22 cellular contexts compared by ENCODE assay signal in genomic region chr6:139894271-139894670, GRCh38.
DNase-seq lines count a peak whose midpoint lies in the region; ATAC-seq, FAIRE-seq and TF ChIP-seq lines count a peak whose summit lies in the region.
"Had no signal": no experiment of that assay in that cellular context is flagged by ENCODE, and none has a peak within 500 bp of the region (broad histone marks: within the 10 kb centered on the region; RNA-seq: fewer than 3 reads in every experiment).

No MANE protein-coding gene starts in this region.

- H3K4me1 Mint-ChIP-seq in WTC11 (peaks cover 22% of the 10 kb centered on the region), endodermal cell (peaks cover 16% of the 10 kb centered on the region)
- H3K4me1 Mint-ChIP-seq: B cell; CD4-positive, alpha-beta memory T cell had no signal

- DNase-seq in WTC11 (ENCODE audit: low spot score) = no peak
- peak; percentile 47 for DNase-seq in endodermal cell
- DNase-seq in kidney = peak; percentile 78
- DNase-seq in sciatic nerve (ENCODE audit: low spot score) = no peak
- no peak for DNase-seq in CD1c-positive myeloid dendritic cell (ENCODE audit: extremely low spot score)
- no peak for DNase-seq in GM19238 (ENCODE audit: insufficient read length, low spot score)
- DNase-seq: C1 segment of cervical spinal cord; CD4-positive, alpha-beta memory T cell; COR-L47; DMS153; DMS79 treated with DMSO at 0.1 percent for 48 hours; EL; GOT3; HCEC 1CT; HFFc6 had no signal

- intact Hi-C loops in kidney (cut with DNase I) = no loop called here
- intact Hi-C loops in sciatic nerve (cut with DNase I) = no loop called here

- H3K9me3 ChIP-seq in endodermal cell (ENCODE audit: control insufficient read depth, low read length) = peaks cover 16% of the 10 kb centered on the region
- H3K9me3 ChIP-seq in kidney (ENCODE audit: control insufficient read depth in 1 of 2, low read length in 2 of 2) = no peaks in the 10 kb centered on the region

- H3K4me3 Mint-ChIP-seq in WTC11 = no peak overlapping the region
- no peak overlapping the region for H3K4me3 Mint-ChIP-seq in endodermal cell
- H3K4me3 Mint-ChIP-seq: B cell; CD4-positive, alpha-beta memory T cell; HFFc6 had no signal

- H3K27me3 ChIP-seq in endodermal cell (ENCODE audit: control insufficient read depth, insufficient read depth, low read length, poor library complexity, severe bottlenecking) = no peaks in the 10 kb centered on the region

- CTCF ChIA-PET in WTC11 (lab: Charles Lee) = no interaction called here

- FAIRE-seq in kidney (lab: Jason Lieb, UNC) = no peak
- FAIRE-seq: A204.1, D721Med, GM12891, HepG2, HTR-8/SVneo had no signal

- peak; percentile 58 for ATAC-seq in WTC11
- ATAC-seq in sciatic nerve = peak; percentile 48
- no peak for ATAC-seq in HG02763 (IDR thresholded peaks at IDR 0.05; ENCODE audit: unreplicated experiment)
- ATAC-seq: HepG2 had no signal

- no peak for TF ChIP-seq CTCF in WTC11 (IDR thresholded peaks at IDR 0.05)
- TF ChIP-seq CTCF in endodermal cell (conservative IDR thresholded peaks at IDR 0.05) = no peak
- no peak for TF ChIP-seq CTCF in kidney (IDR thresholded peaks at IDR 0.05; ENCODE audit: borderline replicate concordance, extremely low read depth, insufficient read depth)

- H3K27me3 Mint-ChIP-seq in WTC11 (ENCODE audit: low read depth) = no peaks in the 10 kb centered on the region
- no peaks in the 10 kb centered on the region for H3K27me3 Mint-ChIP-seq in endodermal cell (ENCODE audit: insufficient read depth)

- 93 to 95% methylated on average over 8 of the region's 8 CpGs for WGBS in endodermal cell (ENCODE audit: insufficient coverage in 1 of 2, insufficient read length in 1 of 2), 2 experiments

- H3K4me1 ChIP-seq in endodermal cell (ENCODE audit: control insufficient read depth, insufficient read depth, low read length) (no peaks in the 10 kb centered on the region), kidney (ENCODE audit: control insufficient read depth in 1 of 2, insufficient read depth in 1 of 2, low read depth in 1 of 2, low read length in 2 of 2) (no peaks in the 10 kb centered on the region)

- H3K27ac Mint-ChIP-seq in WTC11 (no peak overlapping the region), endodermal cell (no peak overlapping the region)
- H3K27ac Mint-ChIP-seq: B cell, HFFc6 had no signal

- H3K36me3 ChIP-seq in endodermal cell (ENCODE audit: control insufficient read depth, insufficient read depth, low read length) (no peaks in the 10 kb centered on the region), kidney (ENCODE audit: control insufficient read depth in 1 of 2, insufficient read depth in 2 of 2, low read length in 2 of 2) (no peaks in the 10 kb centered on the region)

- no peak overlapping the region for H3K4me3 ChIP-seq in endodermal cell (ENCODE audit: low read length)
- no peak overlapping the region for H3K4me3 ChIP-seq in kidney (ENCODE audit: low read length in 2 of 2)

- H3K9ac ChIP-seq in endodermal cell (ENCODE audit: extremely low read depth, low read length, poor library complexity, severe bottlenecking) (no peak overlapping the region), kidney (ENCODE audit: low read length in 2 of 2) (no peak overlapping the region)

- POLR2A ChIA-PET in WTC11 (lab: Charles Lee) = no interaction called here

- H3K27ac ChIP-seq in endodermal cell (ENCODE audit: low read depth, low read length) = no peak overlapping the region
- no peak overlapping the region for H3K27ac ChIP-seq in kidney (ENCODE audit: low read depth in 2 of 2, low read length in 2 of 2)

- H3K9me3 Mint-ChIP-seq in WTC11 (peaks cover 3% of the 10 kb centered on the region; the same call in 1 of the 2 replicates), endodermal cell (peaks cover 2% of the 10 kb centered on the region)
- H3K9me3 Mint-ChIP-seq: CD4-positive, alpha-beta memory T cell; HFFc6 had no signal

- H3K36me3 Mint-ChIP-seq in WTC11 = 0 out of 2 replicates have a peak, but pooled peaks cover 3% of the 10 kb centered on the region
- no peaks in the 10 kb centered on the region for H3K36me3 Mint-ChIP-seq in endodermal cell (ENCODE audit: low read depth)
- H3K36me3 Mint-ChIP-seq: CD4-positive, alpha-beta memory T cell had no signal

TF ChIP-seq in WTC11, 78 proteins besides CTCF, POLR2A, EP300 and RAD21:
- TF ChIP-seq NFE2L1 (CRISPR knock-in tag; IDR thresholded peaks at IDR 0.05) (no peak), ZNF317 (CRISPR knock-in tag; IDR thresholded peaks at IDR 0.05; ENCODE audit: borderline replicate concordance, low read depth) (peak; percentile 46; the same call in 1 of the 2 replicates)

Comparison
In these comparisons a context has a peak if more than half of its experiments do, and no peak if none do; other contexts are left out.
1. DNase-seq: peak in endodermal cell (single experiment) and kidney (single experiment); none in WTC11 (single experiment), sciatic nerve (single experiment), CD1c-positive myeloid dendritic cell (single experiment) and GM19238 (single experiment).